Comparison of ENCODE assay signal across 19 cellular contexts in genomic region chr9:137367506-137368430, GRCh38.
"Had no signal": no experiment of that assay in that cellular context is flagged by ENCODE, and none has a peak within 500 bp of the region (broad histone marks: within the 10 kb centered on the region; RNA-seq: fewer than 3 reads in every experiment).

No MANE protein-coding gene starts in this region.

- H3K4me1 ChIP-seq: colonic mucosa, thyroid gland had no signal

- H3K36me3 ChIP-seq: colonic mucosa, thyroid gland had no signal

- H3K9me3 ChIP-seq: colonic mucosa, mucosa of descending colon, thyroid gland had no signal

- H3K27ac ChIP-seq: ascending aorta, colonic mucosa, epithelial cell of prostate, thyroid gland, VCaP had no signal

- DNase-seq: activated CD4-positive, alpha-beta T cell treated with anti-CD3 and anti-CD28 coated beads for 4 hours; activated CD8-positive, alpha-beta T cell treated with anti-CD3 and anti-CD28 coated beads, Interleukin-2, amount 10 ng/mL, durations not matched to agents 7 days and 5 days; activated naive CD4-positive, alpha-beta T cell; activated naive CD8-positive, alpha-beta T cell treated with anti-CD3 and anti-CD28 coated beads, Interleukin-2, amount 50 U/mL, for 24 hours; colonic mucosa; effector memory CD4-positive, alpha-beta T cell; hippocampal formation; nucleus accumbens; T-cell; T1000; thyroid gland had no signal

- ATAC-seq: activated CD8-positive, alpha-beta T cell treated with anti-CD3 and anti-CD28 coated beads, Interleukin-2, amount 10 ng/mL, durations not matched to agents 7 days and 5 days; activated naive CD8-positive, alpha-beta T cell treated with anti-CD3 and anti-CD28 coated beads, Interleukin-2, amount 50 U/mL, for 24 hours; mucosa of descending colon; naive thymus-derived CD8-positive, alpha-beta T cell; stimulated activated effector memory CD8-positive, alpha-beta T cell treated with anti-CD3 and anti-CD28 coated beads, Interleukin-12 subunit alpha, Interleukin-12 subunit beta, amount 100 ng/mL, for 72 hours; T-cell had no signal

- FAIRE-seq: urothelium cell line had no signal

- H3K27me3 ChIP-seq: ascending aorta, colonic mucosa, thyroid gland had no signal

- H3K4me3 ChIP-seq: colonic mucosa, lung, mucosa of descending colon, thyroid gland had no signal
